In the genomic region with DNA sequence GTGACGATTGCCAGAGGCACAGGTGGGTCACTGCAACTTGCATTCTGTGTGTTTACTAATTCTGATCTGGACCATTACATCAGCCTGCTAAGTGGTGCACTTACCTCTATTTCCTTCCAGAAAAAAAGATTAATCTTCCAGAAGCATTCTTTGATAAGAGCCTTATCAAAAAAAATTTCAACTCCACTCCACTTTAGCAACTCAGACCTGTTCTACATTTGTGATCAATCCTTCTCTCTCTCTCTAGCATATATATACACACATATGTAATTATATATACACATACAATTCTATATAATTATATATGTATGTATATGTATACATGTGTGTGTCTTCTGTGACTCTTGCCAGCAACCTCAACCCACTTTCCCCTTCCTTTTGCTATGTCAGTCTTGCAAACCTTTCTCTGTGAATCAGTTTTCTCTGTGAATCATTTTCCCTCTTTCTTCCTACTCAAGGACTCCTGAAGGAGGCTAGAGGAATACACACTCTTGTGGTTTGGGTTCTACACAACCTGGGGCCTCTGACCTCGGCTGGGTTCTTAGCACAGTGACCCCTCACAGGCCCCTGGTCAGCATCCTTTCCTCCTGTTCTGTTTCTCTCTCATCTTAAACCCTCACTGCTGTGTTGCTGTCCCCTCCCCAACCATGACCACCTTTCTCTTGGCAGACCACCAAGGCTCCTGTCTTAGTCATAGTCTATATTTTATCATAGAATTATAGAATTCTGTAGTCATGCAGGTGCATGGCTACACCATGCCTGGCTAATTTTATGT, we compare ENCODE assay signal across 10 cellular contexts.
A peak's percentile ranks its signal among the peaks of the same experiment; 100 is the strongest.
DNase-seq lines count a peak whose midpoint lies in the region; ATAC-seq lines count a peak whose summit lies in the region.
"Had no signal": no experiment of that assay in that cellular context is flagged by ENCODE, and none has a peak within 500 bp of the region (broad histone marks: within the 10 kb centered on the region; RNA-seq: fewer than 3 reads in every experiment).

No MANE protein-coding gene starts in this region.

- peak overlapping the region; percentile 71; the same call in 1 of the 2 replicates for H3K27ac ChIP-seq in ACC112 (ENCODE audit: low read depth, low read length)
- H3K27ac ChIP-seq in HUES48 (ENCODE audit: low read depth, low read length), result peak overlapping the region; percentile 72
- no peak overlapping the region for H3K27ac ChIP-seq in naive thymus-derived CD4-positive, alpha-beta T cell (ENCODE audit: low read depth, low read length)

- no peaks in the 10 kb centered on the region for H3K9me3 ChIP-seq in HUES48 (ENCODE audit: control insufficient read depth, insufficient read depth, low read length)
- H3K9me3 ChIP-seq in naive thymus-derived CD4-positive, alpha-beta T cell (ENCODE audit: control insufficient read depth in 2 of 3, low read length in 3 of 3), result peaks cover 0 to 6% (median 0%) of the 10 kb centered on the region in 3 experiments

- H3K4me3 ChIP-seq in ACC112 (ENCODE audit: low read depth, low read length), result no peak overlapping the region
- no peak overlapping the region for H3K4me3 ChIP-seq in HUES48 (ENCODE audit: low read depth, low read length)
- no peak overlapping the region for H3K4me3 ChIP-seq in naive thymus-derived CD4-positive, alpha-beta T cell (ENCODE audit: low read length)

- H3K4me3 Mint-ChIP-seq in dendritic cell treated with granulocyte-macrophage colony-stimulating factor and Interleukin-4, amounts not matched to agents 40 ng/mL and 50 ng/mL, for 4 days, result no peak overlapping the region
- H3K4me3 Mint-ChIP-seq in naive thymus-derived CD4-positive, alpha-beta T cell, result peak overlapping the region in 2 of 10 donors; percentile 18 to 32

- no peaks in the 10 kb centered on the region for H3K36me3 Mint-ChIP-seq in dendritic cell treated with granulocyte-macrophage colony-stimulating factor and Interleukin-4, amounts not matched to agents 40 ng/mL and 50 ng/mL, for 4 days (ENCODE audit: low read depth)
- peaks cover 0 to 8% (median 8%) of the 10 kb centered on the region in 5 donors for H3K36me3 Mint-ChIP-seq in naive thymus-derived CD4-positive, alpha-beta T cell

- POLR2A ChIA-PET in naive thymus-derived CD4-positive, alpha-beta T cell (lab: Charles Lee), result no interaction called here

- H3K9me3 Mint-ChIP-seq in dendritic cell treated with granulocyte-macrophage colony-stimulating factor and Interleukin-4, amounts not matched to agents 40 ng/mL and 50 ng/mL, for 4 days, result peaks cover 14% of the 10 kb centered on the region
- H3K9me3 Mint-ChIP-seq in naive thymus-derived CD4-positive, alpha-beta T cell, result peaks cover 0 to 8% (median 7%) of the 10 kb centered on the region in 11 donors

- H3K36me3 ChIP-seq in ACC112 (ENCODE audit: insufficient read depth, low read length) (no peaks in the 10 kb centered on the region), HUES48 (ENCODE audit: control insufficient read depth, insufficient read depth, low read length) (no peaks in the 10 kb centered on the region)
- no peaks in the 10 kb centered on the region for H3K36me3 ChIP-seq in naive thymus-derived CD4-positive, alpha-beta T cell (ENCODE audit: control insufficient read depth in 2 of 3, insufficient read depth in 3 of 3, low read length in 3 of 3)

- CTCF ChIA-PET in naive thymus-derived CD4-positive, alpha-beta T cell (lab: Charles Lee), result no interaction called here

- ATAC-seq in naive thymus-derived CD4-positive, alpha-beta T cell, result no peak
- ATAC-seq in HG03025 (IDR thresholded peaks at IDR 0.05; ENCODE audit: low FRiP score, unreplicated experiment), result no peak
- ATAC-seq in left colon, result no peak

- H3K27ac Mint-ChIP-seq in dendritic cell treated with granulocyte-macrophage colony-stimulating factor and Interleukin-4, amounts not matched to agents 40 ng/mL and 50 ng/mL, for 4 days, result peak overlapping the region; percentile 82
- H3K27ac Mint-ChIP-seq in naive thymus-derived CD4-positive, alpha-beta T cell, result peak overlapping the region in 5 of 9 donors; percentile 28 to 70 (median 37)

- H3K79me2 ChIP-seq in ACC112 (ENCODE audit: control insufficient read depth, insufficient read depth, low read length, unreplicated experiment), result no peaks in the 10 kb centered on the region

- no peaks in the 10 kb centered on the region for H3K27me3 Mint-ChIP-seq in dendritic cell treated with granulocyte-macrophage colony-stimulating factor and Interleukin-4, amounts not matched to agents 40 ng/mL and 50 ng/mL, for 4 days
- no peaks in the 10 kb centered on the region for H3K27me3 Mint-ChIP-seq in naive thymus-derived CD4-positive, alpha-beta T cell

- H3K9ac ChIP-seq in HUES48 (ENCODE audit: low read depth, low read length), result no peak overlapping the region

- H3K27me3 ChIP-seq in ACC112 (ENCODE audit: insufficient read depth, low read length), result no peaks in the 10 kb centered on the region
- H3K27me3 ChIP-seq in HUES48 (ENCODE audit: control insufficient read depth, insufficient read depth, low read length), result no peaks in the 10 kb centered on the region
- no peaks in the 10 kb centered on the region for H3K27me3 ChIP-seq in naive thymus-derived CD4-positive, alpha-beta T cell (ENCODE audit: control insufficient read depth in 2 of 2, insufficient read depth in 2 of 2, low read length in 2 of 2)

- DNase-seq in naive thymus-derived CD4-positive, alpha-beta T cell, result no peak
- no peak for DNase-seq in NCI-H345 (lab: John Stamatoyannopoulos, UW)
- DNase-seq in NCI-H2227 (lab: John Stamatoyannopoulos, UW; ENCODE audit: unreplicated experiment), result no peak
- DNase-seq in left colon, result no peak
- DNase-seq: activated gamma-delta T cell, NCI-H510A treated with DMSO at 0.1 percent for 48 hours had no signal

- intact Hi-C loops in dendritic cell treated with granulocyte-macrophage colony-stimulating factor and Interleukin-4, amounts not matched to agents 40 ng/mL and 50 ng/mL, for 4 days (cut with micrococcal nuclease), result loop anchor here (5.0 kb wide), 1 partner anchor 62 kb away; no protein-coding TSS in a partner anchor
- intact Hi-C loops in naive thymus-derived CD4-positive, alpha-beta T cell (cut with micrococcal nuclease), result no loop called here
- intact Hi-C loops in left colon (cut with DNase I, micrococcal nuclease), result no loop called here

- no peak overlapping the region for H2AFZ ChIP-seq in ACC112 (ENCODE audit: low read length, unreplicated experiment)

- peaks cover 38% of the 10 kb centered on the region for H3K4me1 ChIP-seq in ACC112 (ENCODE audit: control insufficient read depth, insufficient read depth, low read length, unreplicated experiment)
- peaks cover 70% of the 10 kb centered on the region for H3K4me1 ChIP-seq in HUES48 (ENCODE audit: control insufficient read depth, insufficient read depth, low read length)
- peaks cover 0 to 10% of the 10 kb centered on the region in 2 donors for H3K4me1 ChIP-seq in naive thymus-derived CD4-positive, alpha-beta T cell (ENCODE audit: control insufficient read depth in 2 of 2, insufficient read depth in 2 of 2, low read length in 2 of 2)

- peaks cover 64% of the 10 kb centered on the region for H3K4me1 Mint-ChIP-seq in dendritic cell treated with granulocyte-macrophage colony-stimulating factor and Interleukin-4, amounts not matched to agents 40 ng/mL and 50 ng/mL, for 4 days (ENCODE audit: low read depth)
- H3K4me1 Mint-ChIP-seq in naive thymus-derived CD4-positive, alpha-beta T cell, result peaks cover 13 to 36% (median 21%) of the 10 kb centered on the region in 7 donors
